8 cellular contexts compared by ENCODE assay signal in the genomic region with DNA sequence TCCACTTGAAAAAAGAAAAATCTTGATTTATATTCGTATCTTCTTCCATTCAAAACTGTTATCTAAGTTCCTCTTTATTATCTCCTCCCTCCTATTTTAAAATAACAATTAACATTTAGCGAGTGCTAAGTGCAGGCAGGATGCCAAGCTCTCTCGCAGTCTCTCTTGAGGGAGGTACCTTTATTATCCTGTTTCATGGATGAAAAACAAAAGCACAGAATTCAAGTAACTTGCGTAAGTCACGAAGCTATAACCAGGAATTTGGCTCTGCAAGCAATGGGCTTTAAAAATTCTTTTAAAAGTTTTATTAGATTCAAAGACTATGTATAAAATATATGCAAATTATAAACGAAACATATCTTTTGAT.
DNase-seq lines count a peak whose midpoint lies in the region; ATAC-seq, FAIRE-seq and TF ChIP-seq lines count a peak whose summit lies in the region.

No MANE protein-coding gene starts in this region.

- in situ Hi-C loops in astrocyte of the spinal cord (cut with HindIII; ENCODE audit: low sequenced_read_pairs): no loop called here

- H3K9ac ChIP-seq in kidney (ENCODE audit: low read length in 2 of 2): peak overlapping the region; percentile 63 to 74

- no peak for TF ChIP-seq CTCF in astrocyte of the spinal cord (IDR thresholded peaks at IDR 0.05; ENCODE audit: low read depth, low read length)
- no peak for TF ChIP-seq CTCF in kidney (IDR thresholded peaks at IDR 0.05; ENCODE audit: borderline replicate concordance, extremely low read depth, insufficient read depth)
- TF ChIP-seq CTCF in thoracic aorta (IDR thresholded peaks at IDR 0.05): no peak

- H3K4me3 ChIP-seq in astrocyte of the spinal cord (ENCODE audit: low read depth, low read length) (peak overlapping the region; percentile 69), kidney (ENCODE audit: low read length in 2 of 2) (peak overlapping the region; percentile 57 to 87), thoracic aorta (peak overlapping the region; percentile 85)

- FAIRE-seq in kidney (lab: Jason Lieb, UNC): no peak

- no peaks in the 10 kb centered on the region for H3K27me3 ChIP-seq in thoracic aorta (replicated peaks; ENCODE audit: insufficient read depth)

- ATAC-seq in thoracic aorta (ENCODE audit: insufficient number of reproducible peaks, low FRiP score, low read depth): no peak
- ATAC-seq in HG03025 (IDR thresholded peaks at IDR 0.05; ENCODE audit: low FRiP score, unreplicated experiment): no peak
- ATAC-seq in HG02623 (IDR thresholded peaks at IDR 0.05; ENCODE audit: unreplicated experiment): no peak

- DNase-seq in NCI-H2171 treated with DMSO at 0.1 percent for 48 hours (lab: John Stamatoyannopoulos, UW): peak; percentile 61
- DNase-seq in NCI-H2171 (lab: John Stamatoyannopoulos, UW): no peak
- DNase-seq in NCI-H2107 (lab: John Stamatoyannopoulos, UW): peak; percentile 53
- peak; percentile 86 for DNase-seq in astrocyte of the spinal cord (ENCODE audit: low read depth, low spot score)
- DNase-seq in kidney: no peak
- no peak for DNase-seq in thoracic aorta (ENCODE audit: low spot score)

- peaks cover 0 to 2% of the 10 kb centered on the region in 2 donors for H3K4me1 ChIP-seq in kidney (ENCODE audit: control insufficient read depth in 1 of 2, insufficient read depth in 1 of 2, low read depth in 1 of 2, low read length in 2 of 2)
- peaks cover 5 to 32% of the 10 kb centered on the region in 2 donors for H3K4me1 ChIP-seq in thoracic aorta (ENCODE audit: control insufficient read depth in 1 of 2, low read depth in 2 of 2)

- peak overlapping the region; percentile 93 to 97 for H3K27ac ChIP-seq in kidney (ENCODE audit: low read depth in 2 of 2, low read length in 2 of 2)
- peak overlapping the region; percentile 76 to 97 for H3K27ac ChIP-seq in thoracic aorta

- intact Hi-C loops in kidney (cut with DNase I): no loop called here

- H3K9me3 ChIP-seq in kidney (ENCODE audit: control insufficient read depth in 1 of 2, low read length in 2 of 2) (no peaks in the 10 kb centered on the region), thoracic aorta (no peaks in the 10 kb centered on the region)

- no peaks in the 10 kb centered on the region for H3K36me3 ChIP-seq in kidney (ENCODE audit: control insufficient read depth in 1 of 2, insufficient read depth in 2 of 2, low read length in 2 of 2)
- no peaks in the 10 kb centered on the region for H3K36me3 ChIP-seq in thoracic aorta

Comparison
In these comparisons a context has a peak if more than half of its experiments do, and no peak if none do; other contexts are left out.
1. DNase-seq: peak in NCI-H2171 treated with DMSO at 0.1 percent for 48 hours (single experiment), NCI-H2107 (single experiment) and astrocyte of the spinal cord (single experiment); none in NCI-H2171 (single experiment), kidney (single experiment) and thoracic aorta (single experiment).
2. Peak in every context shown above with its lines, with median percentiles within 50 percentile points of each other: H3K4me3 ChIP-seq.